Comparison of ENCODE assay signal across 1 cellular context in genomic region chr9:121299467-121300282, GRCh38.
TF ChIP-seq lines count a peak whose summit lies in the region.

No MANE protein-coding gene starts in this region.

TF ChIP-seq in HepG2, 621 proteins besides CTCF, POLR2A, EP300 and RAD21 (continued from another document and continues in another):
- TF ChIP-seq ZEB1 (IDR thresholded peaks at IDR 0.05; ENCODE audit: insufficient replicate concordance, low read depth), result no peak
- TF ChIP-seq PRDM15 (CRISPR knock-in tag; IDR thresholded peaks at IDR 0.05), result peak; percentile 26; the same call in 1 of the 2 replicates
- TF ChIP-seq NFKBIZ (CRISPR knock-in tag; IDR thresholded peaks at IDR 0.05), result no peak
- TF ChIP-seq ZFP90 (CRISPR knock-in tag; IDR thresholded peaks at IDR 0.05; ENCODE audit: borderline replicate concordance), result no peak; the same call in 1 of the 2 replicates
- no peak; the same call in 1 of the 2 replicates for TF ChIP-seq MEIS2 (CRISPR knock-in tag; IDR thresholded peaks at IDR 0.05)
- TF ChIP-seq NFAT5 (CRISPR knock-in tag; IDR thresholded peaks at IDR 0.05), result no peak
- no peak for TF ChIP-seq ZNF136 (CRISPR knock-in tag; IDR thresholded peaks at IDR 0.05; ENCODE audit: low read depth)
- no peak for TF ChIP-seq PTBP1 (IDR thresholded peaks at IDR 0.05; ENCODE audit: low read depth, low read length, poor library complexity, severe bottlenecking)
- TF ChIP-seq ZNF670 (CRISPR knock-in tag; IDR thresholded peaks at IDR 0.05; ENCODE audit: borderline replicate concordance), result 0 out of 2 replicates have a peak, but pooled peaks have one; percentile 26
- TF ChIP-seq MLX (CRISPR knock-in tag; IDR thresholded peaks at IDR 0.05), result no peak
- no peak for TF ChIP-seq ZNF225 (CRISPR knock-in tag; IDR thresholded peaks at IDR 0.05)
- TF ChIP-seq MED1 (CRISPR knock-in tag; IDR thresholded peaks at IDR 0.05), result peak; percentile 48; the same call in 1 of the 2 replicates
- TF ChIP-seq FOXK2 (IDR thresholded peaks at IDR 0.05), result no peak
- TF ChIP-seq HOXD1 (CRISPR knock-in tag; IDR thresholded peaks at IDR 0.05), result peak; percentile 26; the same call in 1 of the 2 replicates
- no peak for TF ChIP-seq ZMAT5 (CRISPR knock-in tag; IDR thresholded peaks at IDR 0.05; ENCODE audit: borderline replicate concordance, low read depth)
- peak; percentile 74; the same call in 1 of the 2 replicates for TF ChIP-seq ZNF800 (CRISPR knock-in tag; IDR thresholded peaks at IDR 0.05)
- no peak for TF ChIP-seq ZNF530 (CRISPR knock-in tag; IDR thresholded peaks at IDR 0.05; ENCODE audit: low read depth)
- 0 out of 2 replicates have a peak, but pooled peaks have one; percentile 6 for TF ChIP-seq ZFP36L2 (CRISPR knock-in tag; IDR thresholded peaks at IDR 0.05)
- TF ChIP-seq TCF12 (IDR thresholded peaks at IDR 0.05), result no peak
- 0 out of 2 replicates have a peak, but pooled peaks have one; percentile 50 for TF ChIP-seq TCF12 (CRISPR knock-in tag; IDR thresholded peaks at IDR 0.05)
- peak; percentile 52; the same call in 1 of the 2 replicates for TF ChIP-seq ZNF740 (CRISPR knock-in tag; IDR thresholded peaks at IDR 0.05)
- TF ChIP-seq ZNF326 (CRISPR knock-in tag; IDR thresholded peaks at IDR 0.05; ENCODE audit: borderline replicate concordance), result no peak
- TF ChIP-seq TBP (CRISPR knock-in tag; IDR thresholded peaks at IDR 0.05), result no peak
- TF ChIP-seq RFX5 (IDR thresholded peaks at IDR 0.05; ENCODE audit: low read depth, low read length), result no peak
- no peak for TF ChIP-seq TOE1 (CRISPR knock-in tag; IDR thresholded peaks at IDR 0.05)
- TF ChIP-seq ZNF34 (CRISPR knock-in tag; IDR thresholded peaks at IDR 0.05; ENCODE audit: borderline replicate concordance), result no peak
- TF ChIP-seq ATF5 (CRISPR knock-in tag; IDR thresholded peaks at IDR 0.05; ENCODE audit: low read depth), result no peak
- TF ChIP-seq SMYD3 (CRISPR knock-in tag; IDR thresholded peaks at IDR 0.05), result no peak
- TF ChIP-seq SNAI1 (CRISPR knock-in tag; IDR thresholded peaks at IDR 0.05; ENCODE audit: borderline replicate concordance), result peak; percentile 82; the same call in 1 of the 2 replicates
- no peak for TF ChIP-seq PPARG (CRISPR knock-in tag; conservative IDR thresholded peaks at IDR 0.05)
- no peak for TF ChIP-seq ZMAT3 (CRISPR knock-in tag; conservative IDR thresholded peaks at IDR 0.05)
- TF ChIP-seq SRSF9 (IDR thresholded peaks at IDR 0.05; ENCODE audit: borderline replicate concordance, insufficient read depth, low read depth, low read length, poor library complexity, severe bottlenecking), result no peak
- TF ChIP-seq NFKB2 (CRISPR knock-in tag; IDR thresholded peaks at IDR 0.05; ENCODE audit: borderline replicate concordance), result peak; percentile 41; the same call in 1 of the 2 replicates
- 0 out of 2 replicates have a peak, but pooled peaks have one; percentile 28 for TF ChIP-seq ZNF747 (CRISPR knock-in tag; IDR thresholded peaks at IDR 0.05; ENCODE audit: borderline replicate concordance)
- no peak for TF ChIP-seq PCBP1 (IDR thresholded peaks at IDR 0.05; ENCODE audit: borderline replicate concordance, low read depth, low read length)
- TF ChIP-seq CAMTA2 (CRISPR knock-in tag; IDR thresholded peaks at IDR 0.05; ENCODE audit: borderline replicate concordance), result no peak
- TF ChIP-seq HOMEZ (CRISPR knock-in tag; IDR thresholded peaks at IDR 0.05; ENCODE audit: low read depth), result no peak
- no peak for TF ChIP-seq ZNF251 (CRISPR knock-in tag; IDR thresholded peaks at IDR 0.05)
- no peak for TF ChIP-seq ZNF770 (CRISPR knock-in tag; IDR thresholded peaks at IDR 0.05)
- no peak for TF ChIP-seq ZNF335 (CRISPR knock-in tag; IDR thresholded peaks at IDR 0.05)
- no peak for TF ChIP-seq USF2 (IDR thresholded peaks at IDR 0.05; ENCODE audit: low read depth, low read length)
- TF ChIP-seq USF2 (CRISPR knock-in tag; IDR thresholded peaks at IDR 0.05; ENCODE audit: borderline replicate concordance), result no peak
- TF ChIP-seq BORCS8-MEF2B (CRISPR knock-in tag; IDR thresholded peaks at IDR 0.05), result peak; percentile 41; the same call in 1 of the 2 replicates
- peak; percentile 54; the same call in 1 of the 2 replicates for TF ChIP-seq GABPB1 (CRISPR knock-in tag; IDR thresholded peaks at IDR 0.05)
- no peak for TF ChIP-seq SIX1 (CRISPR knock-in tag; IDR thresholded peaks at IDR 0.05; ENCODE audit: borderline replicate concordance)
- TF ChIP-seq ZNF143 (CRISPR knock-in tag; IDR thresholded peaks at IDR 0.05), result no peak; the same call in 1 of the 2 replicates
- TF ChIP-seq ZNF256 (CRISPR knock-in tag; conservative IDR thresholded peaks at IDR 0.05), result no peak
